In the genomic region with DNA sequence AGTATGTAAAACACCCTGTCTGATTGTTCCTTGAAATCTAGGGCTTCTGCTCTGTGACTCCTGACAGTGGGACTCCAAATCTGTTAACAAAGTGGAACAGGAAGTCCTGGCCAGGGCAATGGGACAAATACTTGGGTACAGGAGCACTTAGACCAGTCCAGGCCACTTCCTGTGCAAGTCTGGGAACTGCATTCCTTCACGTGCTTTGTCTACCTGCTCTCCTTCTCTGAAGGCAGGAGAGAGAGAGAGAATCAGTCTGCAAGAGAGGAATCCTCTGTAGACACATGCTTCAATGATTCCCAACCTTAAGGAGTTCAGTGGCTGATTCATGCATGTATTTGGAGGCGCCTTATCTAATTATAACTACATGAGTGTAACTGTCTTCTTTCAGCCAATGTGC, we compare ENCODE assay signal across 28 cellular contexts.
"Had no signal": no experiment of that assay in that cellular context is flagged by ENCODE, and none has a peak within 500 bp of the region (broad histone marks: within the 10 kb centered on the region; RNA-seq: fewer than 3 reads in every experiment).

No MANE protein-coding gene starts in this region.

- H3K4me3 ChIP-seq: breast epithelium, K562, SJCRH30 had no signal

- H3K36me3 ChIP-seq: breast epithelium, SJCRH30 had no signal

- FAIRE-seq: K562 had no signal

- H3K27me3 ChIP-seq: breast epithelium, SJCRH30 had no signal

- H3K4me1 ChIP-seq: breast epithelium, SJCRH30 had no signal

- H3K36me3 Mint-ChIP-seq: activated CD4-positive, alpha-beta memory T cell treated with anti-CD3 and anti-CD28 coated beads for 36 hours; activated naive CD4-positive, alpha-beta T cell treated with anti-CD3 and anti-CD28 coated beads, Interleukin-2, amount 10 ng/mL, durations not matched to agents 7 days and 5 days had no signal

- H3K4me3 Mint-ChIP-seq: activated CD4-positive, alpha-beta memory T cell treated with anti-CD3 and anti-CD28 coated beads for 36 hours; activated naive CD4-positive, alpha-beta T cell treated with anti-CD3 and anti-CD28 coated beads, Interleukin-2, amount 10 ng/mL, durations not matched to agents 7 days and 5 days; activated T-helper 17 cell treated with anti-CD3 and anti-CD28 coated beads, Interleukin-2, amount 50 U/mL, for 72 hours; T-helper 2 cell treated with Interferon-gamma antibody and Interleukin-4, amounts not matched to agents 5 μg/mL and 100 μg/mL, for 36 hours had no signal

- ATAC-seq: activated T-helper 17 cell treated with anti-CD3 and anti-CD28 coated beads, Interleukin-2, amount 50 U/mL, for 72 hours; K562; Panc1; SK-N-SH treated with all-trans-retinoic acid at 6 μM for 48 hours had no signal

- H3K9me3 Mint-ChIP-seq: activated CD4-positive, alpha-beta memory T cell treated with anti-CD3 and anti-CD28 coated beads for 36 hours; activated naive CD4-positive, alpha-beta T cell treated with anti-CD3 and anti-CD28 coated beads, Interleukin-2, amount 10 ng/mL, durations not matched to agents 7 days and 5 days; activated T-helper 17 cell treated with anti-CD3 and anti-CD28 coated beads, Interleukin-2, amount 50 U/mL, for 72 hours; T-helper 2 cell treated with Interferon-gamma antibody and Interleukin-4, amounts not matched to agents 5 μg/mL and 100 μg/mL, for 36 hours had no signal

- H3K27ac ChIP-seq: breast epithelium, RWPE1, SJCRH30 had no signal

- DNase-seq: activated CD4-positive, alpha-beta memory T cell treated with anti-CD3 and anti-CD28 coated beads for 36 hours; activated CD4-positive, alpha-beta T cell treated with anti-CD3 and anti-CD28 coated beads for 48 hours; activated CD4-positive, CD25-positive, alpha-beta regulatory T cell treated with anti-CD3 and anti-CD28 coated beads, Interleukin-2, amount 50 U/mL, for 72 hours; activated CD8-positive, alpha-beta memory T cell treated with anti-CD3 and anti-CD28 coated beads for 24 hours; activated gamma-delta T cell; activated naive CD4-positive, alpha-beta T cell treated with anti-CD3 and anti-CD28 coated beads, Interleukin-2, amount 10 ng/mL, durations not matched to agents 7 days and 5 days; activated T-cell treated with anti-CD3 and anti-CD28 coated beads, Interleukin-2, amount 50 U/mL, for 48 hours; aorta; caudate nucleus; Karpas-422; NCI-H1048; NCI-H2029; NCI-H2107; NCI-H2171 treated with DMSO at 0.1 percent for 48 hours; NCI-H226; NCI-H526 treated with DMSO at 0.1 percent for 48 hours; NK-92 treated with Interleukin-12 subunit alpha and Interleukin-12 subunit beta, amount 100 ng/mL, for 24 hours; OCI-M1; Right ventricle myocardium superior; SJCRH30; SW 1271 had no signal

- H3K4me1 Mint-ChIP-seq: activated naive CD4-positive, alpha-beta T cell treated with anti-CD3 and anti-CD28 coated beads, Interleukin-2, amount 10 ng/mL, durations not matched to agents 7 days and 5 days; activated T-helper 17 cell treated with anti-CD3 and anti-CD28 coated beads, Interleukin-2, amount 50 U/mL, for 72 hours had no signal

- H3K9me3 ChIP-seq: breast epithelium, SJCRH30 had no signal
